9 cellular contexts compared by ENCODE assay signal in genomic region chr3:112185423-112186035, GRCh38. TPM values are rescaled to one million over a fixed set of nuclear protein-coding genes. Genes with fewer than 3 reads are reported as not detected.
A peak's percentile ranks its signal among the peaks of the same experiment; 100 is the strongest.
DNase-seq lines count a peak whose midpoint lies in the region; ATAC-seq and TF ChIP-seq lines count a peak whose summit lies in the region.
"Not testable (repeated sequence)": the region's sequence is repeated elsewhere in the genome, so short reads cannot be mapped to it uniquely, and the experiment has no call there.
"Had no signal": no experiment of that assay in that cellular context is flagged by ENCODE, and none has a peak within 500 bp of the region (broad histone marks: within the 10 kb centered on the region; RNA-seq: fewer than 3 reads in every experiment).

No MANE protein-coding gene starts in this region.

- not testable (repeated sequence) for H3K9me3 ChIP-seq in breast epithelium; smooth muscle cell (replicated peaks; ENCODE audit: low read depth)

- not testable (repeated sequence) for H3K27me3 Mint-ChIP-seq in WTC11 (ENCODE audit: low read depth)
- peaks cover 0 to 12% (median 5%) of the 10 kb centered on the region in 3 donors for H3K27me3 Mint-ChIP-seq in naive B cell

- not testable (repeated sequence) for H3K27me3 ChIP-seq in breast epithelium; foreskin keratinocyte; smooth muscle cell (ENCODE audit: low read depth)

- H3K27ac ChIP-seq in breast epithelium; foreskin keratinocyte; smooth muscle cell (ENCODE audit: low read depth): not testable (repeated sequence)

- CTCF ChIA-PET in WTC11 (lab: Charles Lee): interaction anchor here (1.0 kb wide), 2 partner anchors 74 to 252 kb away, joined by 3 to 5 read pairs; no protein-coding TSS in a partner anchor

- intact Hi-C loops in breast epithelium (cut with DNase I; ENCODE audit: low total_unique reads): not testable (repeated sequence)

- H3K4me1 Mint-ChIP-seq in WTC11, naive B cell: not testable (repeated sequence)

- peak; percentile 61 for DNase-seq in WTC11 (ENCODE audit: low spot score)
- DNase-seq in breast epithelium (ENCODE audit: low spot score in 2 of 2); foreskin keratinocyte; smooth muscle cell (lab: John Stamatoyannopoulos, UW; ENCODE audit: unreplicated experiment): not testable (repeated sequence)
- peak; percentile 66 for DNase-seq in islet precursor cell
- DNase-seq in naive B cell: peak; percentile 3

- peak overlapping the region; percentile 92 for H2AFZ ChIP-seq in smooth muscle cell (ENCODE audit: low read depth)

- H3K79me2 ChIP-seq in smooth muscle cell (ENCODE audit: low read depth): not testable (repeated sequence)

- H4K20me1 ChIP-seq in smooth muscle cell (ENCODE audit: low read depth): not testable (repeated sequence)

- H3K36me3 ChIP-seq in breast epithelium; smooth muscle cell (ENCODE audit: low read depth): not testable (repeated sequence)

- peaks cover 11% of the 10 kb centered on the region for H3K36me3 Mint-ChIP-seq in WTC11
- not testable (repeated sequence) for H3K36me3 Mint-ChIP-seq in naive B cell

- peaks cover 13% of the 10 kb centered on the region for H3K9me3 Mint-ChIP-seq in WTC11
- H3K9me3 Mint-ChIP-seq in naive B cell: peaks cover 0 to 12% (median 4%) of the 10 kb centered on the region in 7 donors

- H3F3A ChIP-seq in smooth muscle cell (ENCODE audit: low read depth): not testable (repeated sequence)

- TF ChIP-seq CTCF in WTC11 (IDR thresholded peaks at IDR 0.05); breast epithelium (IDR thresholded peaks at IDR 0.05); foreskin keratinocyte (conservative IDR thresholded peaks at IDR 0.05); smooth muscle cell (IDR thresholded peaks at IDR 0.05; ENCODE audit: borderline replicate concordance, insufficient read depth, poor library complexity, severe bottlenecking): not testable (repeated sequence)

- ATAC-seq in GM19463 (IDR thresholded peaks at IDR 0.05; ENCODE audit: unreplicated experiment) (peak; percentile 51), WTC11 (peak; percentile 97), foreskin keratinocyte (peak; percentile 86), naive B cell (ENCODE audit: low read depth in 2 of 2) (peak; percentile 61 to 63)

- H3K4me2 ChIP-seq in smooth muscle cell: peak overlapping the region; percentile 89

- not testable (repeated sequence) for H3K9ac ChIP-seq in smooth muscle cell (ENCODE audit: low read depth)

- 33% methylated on average over 20 of the region's 42 CpGs for WGBS in smooth muscle cell (ENCODE audit: low lambda C conversion rate)

- POLR2A ChIA-PET in WTC11 (lab: Charles Lee): interaction anchor here (0.7 kb wide), 1 partner anchor 10 kb away, joined by 3 read pairs; no protein-coding TSS in a partner anchor

- H3K4me1 ChIP-seq in breast epithelium; foreskin keratinocyte; smooth muscle cell (ENCODE audit: low read depth): not testable (repeated sequence)

- not testable (repeated sequence) for TF ChIP-seq POLR2A in breast epithelium (IDR thresholded peaks at IDR 0.05)

- H3K4me3 Mint-ChIP-seq in WTC11 (peak overlapping the region; percentile 58), naive B cell (peak overlapping the region in 5 of 8 donors; percentile 12 to 57 (median 36))

- H3K27ac Mint-ChIP-seq in WTC11, naive B cell: not testable (repeated sequence)

- H3K4me3 ChIP-seq in breast epithelium: peak overlapping the region in 2 of 3 donors; percentile 21 to 33
- peak overlapping the region; percentile 50 for H3K4me3 ChIP-seq in smooth muscle cell

RNA-seq across cellular contexts. Expression of gene GCSAM, which starts 52.5 kb away (rescaled TPM):
- total RNA-seq in WTC11 (2021) (0.07 to 0.17 TPM in 2 of 3 replicates, not detected in the other), breast epithelium (1 to 10 TPM in 1 of 3 donors, under 1 TPM in 2; 0.16 to 1.5 (median 0.66) TPM), foreskin keratinocyte (1.3 and 1.4 TPM in 2 replicates), smooth muscle cell (0.67 TPM in 1 of 2 replicates, not detected in the other)
- polyA plus RNA-seq in foreskin keratinocyte (0.85 and 1.2 TPM in 2 replicates), naive B cell (ENCODE audit: low read depth in 6 of 6) (10 to 100 TPM; 24.3 to 84.9 (median 41.6) TPM), smooth muscle cell (0.28 TPM in 1 of 2 replicates, not detected in the other)
- total RNA-seq: SK-MEL-5 had no signal
- polyA plus RNA-seq: BJ had no signal
